In genomic region chr6:96124778-96125177, GRCh38 we compare ENCODE assay signal across 15 cellular contexts.
"Had no signal": no experiment of that assay in that cellular context is flagged by ENCODE, and none has a peak within 500 bp of the region (broad histone marks: within the 10 kb centered on the region; RNA-seq: fewer than 3 reads in every experiment).

No MANE protein-coding gene starts in this region.

- H3K9me3 ChIP-seq: adrenal gland, stomach had no signal

- H3K27me3 ChIP-seq: adrenal gland, brain microvascular endothelial cell, stomach had no signal

- H3K36me3 ChIP-seq: adrenal gland, brain microvascular endothelial cell, stomach, WERI-Rb-1 had no signal

- H3K27ac ChIP-seq: adrenal gland, brain microvascular endothelial cell, stomach, WERI-Rb-1 had no signal

- ATAC-seq: activated CD8-positive, alpha-beta T cell treated with anti-CD3 and anti-CD28 coated beads, Interleukin-2, amount 10 ng/mL, durations not matched to agents 7 days and 5 days; esophagus mucosa; natural killer cell had no signal

- DNase-seq: activated CD4-positive, alpha-beta T cell treated with anti-CD3 and anti-CD28 coated beads for 4 hours; activated CD8-positive, alpha-beta T cell treated with anti-CD3 and anti-CD28 coated beads, Interleukin-2, amount 10 ng/mL, durations not matched to agents 7 days and 5 days; activated naive CD4-positive, alpha-beta T cell treated with Interleukin-2 at 50 U/mL for 16 hours; adrenal gland; brain microvascular endothelial cell; dermis blood vessel endothelial cell; endodermal cell; hippocampal formation; natural killer cell; occipital lobe; stimulated activated CD4-positive, alpha-beta T cell treated with anti-CD3 and anti-CD28 coated beads, Interleukin-4, amount 100 ng/mL, for 4 hours; stomach; T1000; WERI-Rb-1 had no signal

- H3K4me3 ChIP-seq: adrenal gland, stomach had no signal

- H3K4me1 ChIP-seq: adrenal gland, stomach had no signal
